Comparison of ENCODE assay signal across 19 cellular contexts in genomic region chr20:24985802-24986201, GRCh38. TPM values are rescaled to one million over a fixed set of nuclear protein-coding genes. Genes with fewer than 3 reads are reported as not detected.
DNase-seq lines count a peak whose midpoint lies in the region; ATAC-seq and TF ChIP-seq lines count a peak whose summit lies in the region.
"Had no signal": no experiment of that assay in that cellular context is flagged by ENCODE, and none has a peak within 500 bp of the region (broad histone marks: within the 10 kb centered on the region; RNA-seq: fewer than 3 reads in every experiment).

No MANE protein-coding gene starts in this region.

- H4K8ac ChIP-seq in mesenchymal stem cell (ENCODE audit: low read length) = no peak overlapping the region

- H3K4me1 Mint-ChIP-seq in CD14-positive monocyte = peaks cover 97% of the 10 kb centered on the region

- H3K27ac Mint-ChIP-seq in CD14-positive monocyte = peak overlapping the region; percentile 8 to 87 (median 75)
- H3K27ac Mint-ChIP-seq: activated B cell treated with CpG ODN at 0.5 μM for 24 hours; activated T-helper 1 cell treated with anti-CD3 and anti-CD28 coated beads, Interleukin-12 subunit alpha, Interleukin-12 subunit beta, Interleukin-2, Interleukin-4 antibody, amounts not matched to agents 30 ng/mL and 10 ng/mL and 1 ng/mL, durations not matched to agents 14 hours and 24 hours and 36 hours; B cell had no signal

- WGBS in right cardiac atrium = 77% methylated on average over 6 of the region's 6 CpGs
- WGBS in mesenchymal stem cell = 89% methylated on average over 5 of the region's 6 CpGs

- H3K4me3 ChIP-seq in HL-60 (replicated peaks; ENCODE audit: insufficient read depth, low read length) (no peak overlapping the region), right cardiac atrium (ENCODE audit: low read length) (no peak overlapping the region), mesenchymal stem cell (ENCODE audit: insufficient read depth in 1 of 2, low read depth in 1 of 2, low read length in 2 of 2) (no peak overlapping the region)
- H3K4me3 ChIP-seq: K562, Peyer's patch had no signal

- H3K9me3 Mint-ChIP-seq in CD14-positive monocyte = peaks cover 0 to under 1% (median 0%) of the 10 kb centered on the region in 7 donors
- H3K9me3 Mint-ChIP-seq: activated B cell treated with CpG ODN at 0.5 μM for 24 hours; activated T-helper 1 cell treated with anti-CD3 and anti-CD28 coated beads, Interleukin-12 subunit alpha, Interleukin-12 subunit beta, Interleukin-2, Interleukin-4 antibody, amounts not matched to agents 30 ng/mL and 10 ng/mL and 1 ng/mL, durations not matched to agents 14 hours and 24 hours and 36 hours had no signal

- H2AK5ac ChIP-seq in mesenchymal stem cell (ENCODE audit: low read length, severe bottlenecking) = no peak overlapping the region

- H3K4me1 ChIP-seq in right cardiac atrium (ENCODE audit: control insufficient read depth, insufficient read depth, low read length) = peaks cover 2% of the 10 kb centered on the region
- H3K4me1 ChIP-seq in mesenchymal stem cell (ENCODE audit: control insufficient read depth, insufficient read depth, low read depth, low read length) = peaks cover 2% of the 10 kb centered on the region

- no peak overlapping the region for H2AFZ ChIP-seq in mesenchymal stem cell (ENCODE audit: low read depth, low read length)

- H3K14ac ChIP-seq in mesenchymal stem cell (ENCODE audit: low read length in 2 of 2) = no peak overlapping the region

- H3K9me3 ChIP-seq in right cardiac atrium (ENCODE audit: control insufficient read depth, low read length) (no peaks in the 10 kb centered on the region), mesenchymal stem cell (ENCODE audit: control insufficient read depth, low read length) (no peaks in the 10 kb centered on the region)
- H3K9me3 ChIP-seq: Peyer's patch had no signal

- no peak overlapping the region for H3K9ac ChIP-seq in mesenchymal stem cell (ENCODE audit: low read length)

- H3K27ac ChIP-seq in HL-60 (replicated peaks) (peak overlapping the region; percentile 75), right cardiac atrium (ENCODE audit: low read length) (peak overlapping the region; percentile 25), mesenchymal stem cell (ENCODE audit: low read length, poor library complexity, severe bottlenecking) (no peak overlapping the region)

- peaks cover 14 to 20% of the 10 kb centered on the region in 2 experiments for H3K36me3 ChIP-seq in mesenchymal stem cell (ENCODE audit: control insufficient read depth in 1 of 2, insufficient read depth in 2 of 2, low read depth in 1 of 2, low read length in 2 of 2)

- peaks cover 56% of the 10 kb centered on the region for H3K79me1 ChIP-seq in mesenchymal stem cell (replicated peaks; ENCODE audit: low read length, poor library complexity, severe bottlenecking)

- no peak overlapping the region for H3K23ac ChIP-seq in mesenchymal stem cell (ENCODE audit: low read length in 2 of 2)

- H4K91ac ChIP-seq in mesenchymal stem cell (ENCODE audit: low read length) = no peak overlapping the region

- H2BK120ac ChIP-seq in mesenchymal stem cell (ENCODE audit: low read depth, low read length) = no peak overlapping the region

- no peak overlapping the region for H3K4ac ChIP-seq in mesenchymal stem cell (ENCODE audit: low read depth in 1 of 2, low read length in 2 of 2)

- H3K4me3 Mint-ChIP-seq in CD14-positive monocyte = no peak overlapping the region
- H3K4me3 Mint-ChIP-seq: activated B cell treated with CpG ODN at 0.5 μM for 24 hours; activated T-helper 1 cell treated with anti-CD3 and anti-CD28 coated beads, Interleukin-12 subunit alpha, Interleukin-12 subunit beta, Interleukin-2, Interleukin-4 antibody, amounts not matched to agents 30 ng/mL and 10 ng/mL and 1 ng/mL, durations not matched to agents 14 hours and 24 hours and 36 hours; B cell had no signal

- H3K18ac ChIP-seq in mesenchymal stem cell (ENCODE audit: low read depth in 1 of 2, low read length in 2 of 2) = no peak overlapping the region

- ATAC-seq in right cardiac atrium (peak in 1 of 2 donors; percentile 27), sciatic nerve (peak; percentile 25), GM21367 (IDR thresholded peaks at IDR 0.05; ENCODE audit: unreplicated experiment) (no peak), HG03097 (IDR thresholded peaks at IDR 0.05; ENCODE audit: low FRiP score, unreplicated experiment) (no peak)
- ATAC-seq: K562 had no signal

- no peak overlapping the region for H2BK12ac ChIP-seq in mesenchymal stem cell (ENCODE audit: low read length in 2 of 2)

- no peak overlapping the region for H3K4me2 ChIP-seq in mesenchymal stem cell (ENCODE audit: low read length, poor library complexity, severe bottlenecking)

- peaks cover 26% of the 10 kb centered on the region in 2 donors for H3K36me3 Mint-ChIP-seq in CD14-positive monocyte

- peaks cover 0 to 3% (median 2%) of the 10 kb centered on the region in 3 donors for H3K27me3 Mint-ChIP-seq in CD14-positive monocyte (ENCODE audit: low read depth in 3 of 3)
- H3K27me3 Mint-ChIP-seq: activated B cell treated with CpG ODN at 0.5 μM for 24 hours, B cell had no signal

- no peak for DNase-seq in CD14-positive monocyte (ENCODE audit: low spot score)
- no peak for DNase-seq in HL-60 (ENCODE audit: low read depth in 1 of 2, low spot score in 1 of 2)
- DNase-seq in right cardiac atrium = no peak
- DNase-seq in sciatic nerve (ENCODE audit: low spot score) = peak; percentile 26
- no peak for DNase-seq in mesenchymal stem cell
- DNase-seq in stimulated activated naive CD4-positive, alpha-beta T cell treated with Interleukin-2 at 50 U/mL for 16 hours (lab: John Stamatoyannopoulos, UW) = no peak
- DNase-seq: activated B cell treated with CpG ODN at 0.5 μM for 24 hours; effector CD4-positive, alpha-beta T cell; mesendoderm; NCI-H1105 treated with DMSO at 0.1 percent for 48 hours; NCI-H446 treated with DMSO at 0.1 percent for 48 hours; Peyer's patch had no signal

- no peaks in the 10 kb centered on the region for H3K27me3 ChIP-seq in HL-60 (ENCODE audit: insufficient read depth, poor library complexity, severe bottlenecking)
- H3K27me3 ChIP-seq in right cardiac atrium (ENCODE audit: control insufficient read depth, insufficient read depth) = no peaks in the 10 kb centered on the region
- H3K27me3 ChIP-seq in mesenchymal stem cell (ENCODE audit: control insufficient read depth in 1 of 2, insufficient read depth in 1 of 2, low read length in 2 of 2) = no peaks in the 10 kb centered on the region
- H3K27me3 ChIP-seq: Peyer's patch had no signal

- TF ChIP-seq CTCF in CD14-positive monocyte (IDR thresholded peaks at IDR 0.05) (no peak), HL-60 (IDR thresholded peaks at IDR 0.05; ENCODE audit: insufficient read depth, low read length) (no peak)

- no peak overlapping the region for H2BK15ac ChIP-seq in mesenchymal stem cell (ENCODE audit: low read depth, poor library complexity, severe bottlenecking)

- H2BK5ac ChIP-seq in mesenchymal stem cell (ENCODE audit: low read depth, low read length, poor library complexity, severe bottlenecking) = no peak overlapping the region

- intact Hi-C loops in CD14-positive monocyte (cut with micrococcal nuclease) (no loop called here), right cardiac atrium (cut with DNase I) (no loop called here), sciatic nerve (cut with DNase I) (no loop called here)

RNA-seq across cellular contexts. Expression of gene APMAP, which starts 6.7 kb away (rescaled TPM):
- 10 to 100 TPM; 73.2 to 74.0 TPM for polyA plus RNA-seq in CD14-positive monocyte
- total RNA-seq in right cardiac atrium = 10 to 100 TPM; 32.8 to 35.1 (median 34.8) TPM
- 28.0 TPM for polyA plus RNA-seq in right cardiac atrium
- 47.3 TPM for total RNA-seq in sciatic nerve
- 103 TPM for polyA plus RNA-seq in mesenchymal stem cell (2013, experiment 1 of 2)
- polyA plus RNA-seq in mesenchymal stem cell (2013, experiment 2 of 2) = 103 TPM

RNA-seq across cellular contexts. Expression of gene CST7, which starts 36.7 kb away (rescaled TPM):
- polyA plus RNA-seq in CD14-positive monocyte (1 to 10 TPM; 1.8 to 3.2 TPM), right cardiac atrium (1.1 TPM)
- total RNA-seq in right cardiac atrium (1 to 10 TPM in 2 of 4 donors, under 1 TPM in 2; 0.45 to 1.5 (median 0.90) TPM), sciatic nerve (6.7 TPM)
- polyA plus RNA-seq in mesenchymal stem cell (2013, experiment 1 of 2) = not detected
- not detected for polyA plus RNA-seq in mesenchymal stem cell (2013, experiment 2 of 2)
- total RNA-seq: K562, osteocyte, urinary bladder had no signal
- polyA plus RNA-seq: K562 had no signal
